Comparison of ENCODE assay signal across 8 cellular contexts in the genomic region with DNA sequence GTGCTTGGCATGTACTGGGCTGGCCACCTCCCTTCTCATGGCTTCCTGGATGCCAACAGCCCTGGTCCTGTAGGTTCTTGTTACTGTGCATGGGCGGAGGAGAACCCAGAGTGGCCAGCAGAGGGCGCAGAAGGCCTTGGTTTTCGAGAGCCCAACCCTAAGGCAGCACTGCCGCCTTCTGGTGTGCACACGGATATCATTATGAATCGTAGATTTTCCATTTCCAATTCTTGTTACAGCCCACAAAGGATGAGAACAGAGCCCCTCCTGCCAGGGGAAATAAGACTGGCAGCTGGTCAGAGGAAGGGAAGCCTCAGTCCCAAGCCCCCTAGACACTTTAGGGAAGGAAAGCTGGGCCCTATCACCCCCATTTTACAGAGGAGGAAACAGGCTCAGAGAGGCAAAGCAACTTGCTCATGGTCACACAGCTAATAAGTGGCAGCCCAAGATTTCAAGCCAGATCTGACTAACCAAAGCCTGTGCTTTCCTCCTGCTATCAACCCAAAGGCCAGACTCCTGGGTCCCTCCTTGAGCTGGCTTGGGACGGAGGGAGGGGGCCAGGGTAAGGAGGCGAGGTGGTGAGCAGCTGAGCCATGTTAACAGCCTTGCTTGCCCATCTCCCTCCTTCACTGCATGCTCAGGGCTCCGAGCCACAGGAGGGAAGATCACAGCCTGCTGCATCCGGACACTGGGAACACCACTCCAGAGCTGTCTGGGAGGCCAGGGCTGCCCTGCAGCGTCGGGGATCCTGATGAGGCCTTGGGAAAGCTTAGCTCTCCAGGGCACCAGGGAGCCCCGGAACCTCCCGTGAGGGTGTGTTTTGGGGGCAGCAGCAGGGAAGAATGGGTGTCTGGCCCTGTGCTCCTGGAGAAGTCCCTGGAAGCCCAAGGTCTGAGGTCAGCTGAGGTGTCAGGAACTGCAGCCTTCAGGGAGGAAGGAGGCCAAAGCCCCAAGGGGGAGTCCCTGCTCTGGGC.
DNase-seq lines count a peak whose midpoint lies in the region; ATAC-seq, FAIRE-seq and TF ChIP-seq lines count a peak whose summit lies in the region.
"Not testable (repeated sequence)": the region's sequence is repeated elsewhere in the genome, so short reads cannot be mapped to it uniquely, and the experiment has no call there.

No MANE protein-coding gene starts in this region.

- CTCF ChIA-PET in A549 (lab: Yijun Ruan, JAX): interaction anchor here (0.5 to 5.7 kb wide), 60 partner anchors 8 to 227 kb away, joined by 3 to 128 read pairs (median 4); partner anchors contain the start of genes ARHGAP23, GPR179, SOCS7 and SRCIN1

- H3K9me3 Mint-ChIP-seq in activated T-cell treated with anti-CD3 and anti-CD28 coated beads, Interleukin-2, amount 50 U/mL, for 24 hours; effector memory CD8-positive, alpha-beta T cell: not testable (repeated sequence)

- peak; percentile 95 for TF ChIP-seq CTCF in A549 (IDR thresholded peaks at IDR 0.05)
- TF ChIP-seq CTCF in lower leg skin (IDR thresholded peaks at IDR 0.05): not testable (repeated sequence)

- not testable (repeated sequence) for H3K4me3 ChIP-seq in A549; lower leg skin (ENCODE audit: low read depth, poor library complexity, severe bottlenecking)

- TF ChIP-seq RAD21 in A549 (conservative IDR thresholded peaks at IDR 0.05 in 1 of 2, IDR thresholded peaks at IDR 0.05 in 1 of 2): peak; percentile 87 to 93

- DNase-seq in A549 (ENCODE audit: low read depth in 1 of 2, low spot score in 1 of 2) (peak; percentile 82 to 93), GM12892 (ENCODE audit: insufficient read length) (peak; percentile 39), NCI-H1930 (lab: John Stamatoyannopoulos, UW) (peak; percentile 75 to 79), SK-MEL-5 (ENCODE audit: low read depth, low spot score) (peak; percentile 89), lower leg skin (ENCODE audit: low spot score in 2 of 2) (peak; percentile 88 to 98)
- peak; percentile 94 for DNase-seq in activated T-cell treated with anti-CD3 and anti-CD28 coated beads, Interleukin-2, amount 50 U/mL, for 24 hours
- peak; percentile 84 to 90 (median 88) for DNase-seq in effector memory CD8-positive, alpha-beta T cell
- DNase-seq in stimulated activated CD4-positive, alpha-beta T cell treated with anti-CD3 and anti-CD28 coated beads, Interleukin-1b, Interleukin-23, amount 100 ng/mL, for 1 hour (ENCODE audit: low read depth in 2 of 2): peak; percentile 74 to 89

- not testable (repeated sequence) for H3K27me3 Mint-ChIP-seq in activated T-cell treated with anti-CD3 and anti-CD28 coated beads, Interleukin-2, amount 50 U/mL, for 24 hours
- H3K27me3 Mint-ChIP-seq in effector memory CD8-positive, alpha-beta T cell: peaks cover 0 to 17% of the 10 kb centered on the region in 2 donors

- not testable (repeated sequence) for TF ChIP-seq POLR2A in A549 (IDR thresholded peaks at IDR 0.05; ENCODE audit: low read length); GM12892 (IDR thresholded peaks at IDR 0.05; ENCODE audit: low read depth, low read length); lower leg skin (IDR thresholded peaks at IDR 0.05)

- FAIRE-seq in A549 (lab: Jason Lieb, UNC); GM12892 (lab: Jason Lieb, UNC): not testable (repeated sequence)

- H3K27ac ChIP-seq in A549: not testable (repeated sequence)

- POLR2A ChIA-PET in A549 (lab: Yijun Ruan, JAX): not testable (repeated sequence)

- ATAC-seq in A549: peak; percentile 89 to 100
- ATAC-seq in effector memory CD8-positive, alpha-beta T cell (replicated peaks): peak; percentile 77

- H3K4me1 ChIP-seq in A549: not testable (repeated sequence)

- peaks cover 14% of the 10 kb centered on the region; the same call in 1 of the 3 replicates for H3K9me3 ChIP-seq in A549

- intact Hi-C loops in lower leg skin (cut with DNase I; ENCODE audit: low total_unique reads): loop anchor here (10.0 kb wide), 1 partner anchor 92 kb away; no protein-coding TSS in a partner anchor

- not testable (repeated sequence) for H3K4me3 Mint-ChIP-seq in activated T-cell treated with anti-CD3 and anti-CD28 coated beads, Interleukin-2, amount 50 U/mL, for 24 hours; effector memory CD8-positive, alpha-beta T cell

- TF ChIP-seq EP300 in A549 (IDR thresholded peaks at IDR 0.05): not testable (repeated sequence)

- in situ Hi-C loops in SK-MEL-5 (cut with HindIII; ENCODE audit: low pct_unique_long_range_greater_than_20kb, low sequenced_read_pairs): not testable (repeated sequence)

- not testable (repeated sequence) for H3K4me2 ChIP-seq in A549

- not testable (repeated sequence) for H3K36me3 Mint-ChIP-seq in activated T-cell treated with anti-CD3 and anti-CD28 coated beads, Interleukin-2, amount 50 U/mL, for 24 hours (ENCODE audit: low read depth); effector memory CD8-positive, alpha-beta T cell (ENCODE audit: insufficient read depth)

- H3K4me1 Mint-ChIP-seq in activated T-cell treated with anti-CD3 and anti-CD28 coated beads, Interleukin-2, amount 50 U/mL, for 24 hours (ENCODE audit: low read depth); effector memory CD8-positive, alpha-beta T cell (ENCODE audit: low read depth in 2 of 2): not testable (repeated sequence)

- WGBS in A549 (ENCODE audit: missing lambda C conversion rate): 34% methylated on average over 13 of the region's 14 CpGs
- 49 to 51% methylated on average over 7 to 12 of the region's 14 CpGs for WGBS in lower leg skin, 2 donors

- not testable (repeated sequence) for H3K27ac Mint-ChIP-seq in activated T-cell treated with anti-CD3 and anti-CD28 coated beads, Interleukin-2, amount 50 U/mL, for 24 hours
- peak overlapping the region in 1 of 2 donors; percentile 15 for H3K27ac Mint-ChIP-seq in effector memory CD8-positive, alpha-beta T cell

TF ChIP-seq in A549, 52 proteins besides CTCF, POLR2A, EP300 and RAD21:
- peak; percentile 76 for TF ChIP-seq ZFP36 (IDR thresholded peaks at IDR 0.05; ENCODE audit: borderline replicate concordance, partially characterized antibody)
- peak; percentile 92 for TF ChIP-seq KDM1A (IDR thresholded peaks at IDR 0.05; ENCODE audit: low read depth)
- TF ChIP-seq JUN (IDR thresholded peaks at IDR 0.05): 0 out of 5 replicates have a peak, but pooled peaks of 1 of the 2 experiments have one; percentile 18
- peak; percentile 93 for TF ChIP-seq SMC3 (IDR thresholded peaks at IDR 0.05)
- TF ChIP-seq CHD4 (IDR thresholded peaks at IDR 0.05; ENCODE audit: borderline replicate concordance): peak; percentile 80; the same call in 1 of the 2 replicates
- peak; percentile 80 for TF ChIP-seq HDAC2 (IDR thresholded peaks at IDR 0.05)

Comparison
In these comparisons a context has a peak if more than half of its experiments do, and no peak if none do; other contexts are left out.
1. DNase-seq: peak in every context shown above with its lines; median percentile 94 in activated T-cell treated with anti-CD3 and anti-CD28 coated beads, Interleukin-2, amount 50 U/mL, for 24 hours; 93 in lower leg skin; 89 in SK-MEL-5; 88 in effector memory CD8-positive, alpha-beta T cell; 88 in A549; 82 in stimulated activated CD4-positive, alpha-beta T cell treated with anti-CD3 and anti-CD28 coated beads, Interleukin-1b, Interleukin-23, amount 100 ng/mL, for 1 hour; 77 in NCI-H1930; 39 in GM12892.